ENCODE assay signal across 12 cellular contexts in genomic region chr20:48609491-48609978, GRCh38.
DNase-seq lines count a peak whose midpoint lies in the region; ATAC-seq lines count a peak whose summit lies in the region.
"Had no signal": no experiment of that assay in that cellular context is flagged by ENCODE, and none has a peak within 500 bp of the region (broad histone marks: within the 10 kb centered on the region; RNA-seq: fewer than 3 reads in every experiment).

No MANE protein-coding gene starts in this region.

- no peak overlapping the region for H3K4me3 Mint-ChIP-seq in activated naive CD8-positive, alpha-beta T cell treated with anti-CD3 and anti-CD28 coated beads, Interleukin-2, amount 50 U/mL, for 24 hours
- H3K4me3 Mint-ChIP-seq: neural crest cell had no signal

- H3K4me1 Mint-ChIP-seq in activated naive CD8-positive, alpha-beta T cell treated with anti-CD3 and anti-CD28 coated beads, Interleukin-2, amount 50 U/mL, for 24 hours: peaks cover 16% of the 10 kb centered on the region

- DNase-seq in activated naive CD8-positive, alpha-beta T cell treated with anti-CD3 and anti-CD28 coated beads, Interleukin-2, amount 50 U/mL, for 24 hours: no peak
- DNase-seq in NCI-H82 treated with DMSO at 0.1 percent for 48 hours (lab: John Stamatoyannopoulos, UW; ENCODE audit: unreplicated experiment) (no peak), NOMO-1 treated with dmso at 0.1 percent for 144 hours (lab: John Stamatoyannopoulos, UW; ENCODE audit: unreplicated experiment) (no peak)
- DNase-seq: central memory CD4-positive, alpha-beta T cell; islet precursor cell; MG63; SW 1271 had no signal

- no peaks in the 10 kb centered on the region for H3K27me3 Mint-ChIP-seq in activated naive CD8-positive, alpha-beta T cell treated with anti-CD3 and anti-CD28 coated beads, Interleukin-2, amount 50 U/mL, for 24 hours

- peak; percentile 64 for ATAC-seq in GM18867 (IDR thresholded peaks at IDR 0.05; ENCODE audit: unreplicated experiment)
- ATAC-seq in GM19467 (IDR thresholded peaks at IDR 0.05; ENCODE audit: unreplicated experiment): peak; percentile 85
- ATAC-seq in HG03108 (IDR thresholded peaks at IDR 0.05; ENCODE audit: unreplicated experiment): peak; percentile 78
- peak; percentile 94 for ATAC-seq in activated naive CD8-positive, alpha-beta T cell treated with anti-CD3 and anti-CD28 coated beads, Interleukin-2, amount 50 U/mL, for 24 hours
- no peak for ATAC-seq in HG03469 (IDR thresholded peaks at IDR 0.05; ENCODE audit: unreplicated experiment)

- H3K27ac Mint-ChIP-seq in activated naive CD8-positive, alpha-beta T cell treated with anti-CD3 and anti-CD28 coated beads, Interleukin-2, amount 50 U/mL, for 24 hours: no peak overlapping the region

- no peaks in the 10 kb centered on the region for H3K36me3 Mint-ChIP-seq in activated naive CD8-positive, alpha-beta T cell treated with anti-CD3 and anti-CD28 coated beads, Interleukin-2, amount 50 U/mL, for 24 hours (ENCODE audit: low read depth)

- H3K9me3 Mint-ChIP-seq in activated naive CD8-positive, alpha-beta T cell treated with anti-CD3 and anti-CD28 coated beads, Interleukin-2, amount 50 U/mL, for 24 hours: no peaks in the 10 kb centered on the region
- H3K9me3 Mint-ChIP-seq: neural crest cell had no signal
